Comparison of ENCODE assay signal across 8 cellular contexts in the genomic region with DNA sequence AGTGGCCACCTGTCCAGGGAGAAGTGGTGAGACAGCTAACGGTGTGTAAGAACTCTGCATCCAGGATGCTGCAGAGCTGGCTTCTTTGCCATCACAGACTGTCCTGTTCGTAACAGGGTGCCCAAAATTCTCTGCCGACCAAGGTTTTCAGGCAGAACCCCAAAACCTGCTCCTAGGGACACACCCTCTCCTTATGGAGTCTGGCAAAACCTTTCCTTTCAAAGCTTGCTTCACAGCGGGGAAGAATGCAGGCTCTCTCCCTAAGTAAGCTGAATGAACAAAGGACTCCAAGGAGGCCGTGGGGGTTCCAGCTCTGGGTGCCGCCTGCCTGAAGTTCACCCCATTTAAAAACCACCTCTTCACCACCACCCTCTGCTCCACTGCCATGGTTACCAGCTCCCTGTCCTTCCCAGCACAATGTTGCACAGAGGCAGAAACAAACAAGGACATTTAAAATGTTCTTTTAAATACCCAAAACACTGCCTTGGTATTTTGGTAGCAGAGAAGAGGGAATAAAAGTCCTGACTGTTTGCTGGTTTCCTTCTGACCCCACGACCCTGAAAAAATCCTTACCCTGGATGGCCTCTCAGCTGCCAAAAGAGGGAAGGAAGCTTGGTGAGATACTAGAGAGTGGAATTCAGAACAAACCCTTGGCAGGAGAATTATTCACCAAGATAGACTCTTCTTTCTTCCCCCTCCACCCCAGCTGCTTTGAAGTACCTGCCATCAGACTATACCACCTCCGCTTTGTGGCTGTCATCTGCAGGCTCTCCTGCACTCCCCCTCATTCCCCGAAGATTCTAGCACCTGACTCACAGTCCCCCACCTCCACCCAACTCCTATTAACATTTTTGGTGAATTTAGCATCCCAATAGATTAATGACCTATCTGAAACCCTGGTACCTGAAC. TPM values are rescaled to one million over a fixed set of nuclear protein-coding genes. Genes with fewer than 3 reads are reported as not detected.
DNase-seq lines count a peak whose midpoint lies in the region; ATAC-seq, FAIRE-seq and TF ChIP-seq lines count a peak whose summit lies in the region.

No MANE protein-coding gene starts in this region.

- no peaks in the 10 kb centered on the region for H3K27me3 ChIP-seq in BLaER1
- H3K27me3 ChIP-seq in foreskin keratinocyte = no peaks in the 10 kb centered on the region
- H3K27me3 ChIP-seq in rectal smooth muscle tissue (ENCODE audit: control insufficient read depth, insufficient read depth, low read length) = no peaks in the 10 kb centered on the region

- peak overlapping the region; percentile 96 for H3K9ac ChIP-seq in BLaER1
- H3K9ac ChIP-seq in rectal smooth muscle tissue (ENCODE audit: low read length) = peak overlapping the region; percentile 60

- H3K4me3 ChIP-seq in BLaER1 (peak overlapping the region; percentile 70), rectal smooth muscle tissue (ENCODE audit: low read length) (peak overlapping the region; percentile 83)
- H3K4me3 ChIP-seq in Jurkat, Clone E6-1 (ENCODE audit: low read length) = no peak overlapping the region

- H3K4me1 ChIP-seq in BLaER1 (peaks cover 40% of the 10 kb centered on the region), foreskin keratinocyte (peaks cover 10% of the 10 kb centered on the region), rectal smooth muscle tissue (ENCODE audit: control insufficient read depth, insufficient read depth, low read length) (peaks cover 24% of the 10 kb centered on the region)

- peak overlapping the region; percentile 83 for H3K4me3 Mint-ChIP-seq in activated T-helper 1 cell treated with anti-CD3 and anti-CD28 coated beads, Interleukin-12 subunit alpha, Interleukin-12 subunit beta, Interleukin-2, Interleukin-4 antibody, amounts not matched to agents 30 ng/mL and 10 ng/mL and 1 ng/mL, durations not matched to agents 14 hours and 24 hours and 36 hours

- FAIRE-seq in GM12892 (lab: Jason Lieb, UNC) = no peak

- intact Hi-C loops in activated T-helper 1 cell treated with anti-CD3 and anti-CD28 coated beads, Interleukin-12 subunit alpha, Interleukin-12 subunit beta, Interleukin-2, Interleukin-4 antibody, amounts not matched to agents 30 ng/mL and 10 ng/mL and 1 ng/mL, durations not matched to agents 14 hours and 24 hours and 36 hours (cut with micrococcal nuclease) = loop anchor here (2.0 kb wide), 1 partner anchor 15 kb away; no protein-coding TSS in a partner anchor

- H3K9me3 ChIP-seq in BLaER1 = no peaks in the 10 kb centered on the region

- ATAC-seq in foreskin keratinocyte (no peak), HG02759 (IDR thresholded peaks at IDR 0.05; ENCODE audit: unreplicated experiment) (no peak), GM19351 (IDR thresholded peaks at IDR 0.05; ENCODE audit: unreplicated experiment) (no peak)

- peak overlapping the region; percentile 82 for H3K4me2 ChIP-seq in BLaER1

- peak; percentile 22 for DNase-seq in Jurkat, Clone E6-1 (ENCODE audit: low read depth, low spot score)
- DNase-seq in activated T-helper 1 cell treated with anti-CD3 and anti-CD28 coated beads, Interleukin-12 subunit alpha, Interleukin-12 subunit beta, Interleukin-2, Interleukin-4 antibody, amounts not matched to agents 30 ng/mL and 10 ng/mL and 1 ng/mL, durations not matched to agents 14 hours and 24 hours and 36 hours (ENCODE audit: low spot score) = no peak
- DNase-seq in foreskin keratinocyte (no peak), GM12892 (ENCODE audit: insufficient read length) (no peak)

- peaks cover 3% of the 10 kb centered on the region for H3K27me3 Mint-ChIP-seq in activated T-helper 1 cell treated with anti-CD3 and anti-CD28 coated beads, Interleukin-12 subunit alpha, Interleukin-12 subunit beta, Interleukin-2, Interleukin-4 antibody, amounts not matched to agents 30 ng/mL and 10 ng/mL and 1 ng/mL, durations not matched to agents 14 hours and 24 hours and 36 hours (ENCODE audit: insufficient read depth)

- H3K36me3 Mint-ChIP-seq in activated T-helper 1 cell treated with anti-CD3 and anti-CD28 coated beads, Interleukin-12 subunit alpha, Interleukin-12 subunit beta, Interleukin-2, Interleukin-4 antibody, amounts not matched to agents 30 ng/mL and 10 ng/mL and 1 ng/mL, durations not matched to agents 14 hours and 24 hours and 36 hours (ENCODE audit: low read depth) = no peaks in the 10 kb centered on the region

- H3K27ac ChIP-seq in BLaER1 (peak overlapping the region; percentile 99), foreskin keratinocyte (peak overlapping the region; percentile 98), rectal smooth muscle tissue (ENCODE audit: low read depth, low read length) (peak overlapping the region; percentile 100)

- H3K36me3 ChIP-seq in BLaER1 (no peaks in the 10 kb centered on the region), rectal smooth muscle tissue (ENCODE audit: control insufficient read depth, insufficient read depth, low read length) (no peaks in the 10 kb centered on the region)

- no peak for TF ChIP-seq CTCF in foreskin keratinocyte (conservative IDR thresholded peaks at IDR 0.05)

- peaks cover 40% of the 10 kb centered on the region for H3K4me1 Mint-ChIP-seq in activated T-helper 1 cell treated with anti-CD3 and anti-CD28 coated beads, Interleukin-12 subunit alpha, Interleukin-12 subunit beta, Interleukin-2, Interleukin-4 antibody, amounts not matched to agents 30 ng/mL and 10 ng/mL and 1 ng/mL, durations not matched to agents 14 hours and 24 hours and 36 hours (ENCODE audit: low read depth)

- TF ChIP-seq POLR2A in GM12892 (IDR thresholded peaks at IDR 0.05; ENCODE audit: low read depth, low read length) = no peak

- no peaks in the 10 kb centered on the region for H4K20me1 ChIP-seq in BLaER1

- no peaks in the 10 kb centered on the region for H3K9me3 Mint-ChIP-seq in activated T-helper 1 cell treated with anti-CD3 and anti-CD28 coated beads, Interleukin-12 subunit alpha, Interleukin-12 subunit beta, Interleukin-2, Interleukin-4 antibody, amounts not matched to agents 30 ng/mL and 10 ng/mL and 1 ng/mL, durations not matched to agents 14 hours and 24 hours and 36 hours

- peak overlapping the region; percentile 99 for H3K27ac Mint-ChIP-seq in activated T-helper 1 cell treated with anti-CD3 and anti-CD28 coated beads, Interleukin-12 subunit alpha, Interleukin-12 subunit beta, Interleukin-2, Interleukin-4 antibody, amounts not matched to agents 30 ng/mL and 10 ng/mL and 1 ng/mL, durations not matched to agents 14 hours and 24 hours and 36 hours

RNA-seq across cellular contexts. Expression of a gene that starts 7.1 kb away (rescaled TPM):
- polyA plus RNA-seq in Jurkat, Clone E6-1 (2012; ENCODE audit: insufficient read depth, insufficient read length) = 0.55 TPM
- total RNA-seq in activated T-helper 1 cell treated with anti-CD3 and anti-CD28 coated beads, Interleukin-12 subunit alpha, Interleukin-12 subunit beta, Interleukin-2, Interleukin-4 antibody, amounts not matched to agents 30 ng/mL and 10 ng/mL and 1 ng/mL, durations not matched to agents 14 hours and 24 hours and 36 hours = 18.1 and 19.0 TPM in 2 replicates
- 4.5 and 5.7 TPM in 2 replicates for total RNA-seq in foreskin keratinocyte
- polyA plus RNA-seq in foreskin keratinocyte = 2.0 TPM in 2 replicates
- 0.78 TPM for polyA plus RNA-seq in GM12892 (2012; ENCODE audit: missing spikeins)
